22 cellular contexts compared by ENCODE assay signal in genomic region chr13:52832268-52832667, GRCh38. TPM values are rescaled to one million over a fixed set of nuclear protein-coding genes. Genes with fewer than 3 reads are reported as not detected.
DNase-seq lines count a peak whose midpoint lies in the region; ATAC-seq and TF ChIP-seq lines count a peak whose summit lies in the region.
"Had no signal": no experiment of that assay in that cellular context is flagged by ENCODE, and none has a peak within 500 bp of the region (broad histone marks: within the 10 kb centered on the region; RNA-seq: fewer than 3 reads in every experiment).

No MANE protein-coding gene starts in this region.

- H3K36me3 Mint-ChIP-seq in GM23338 (ENCODE audit: low read depth), result no peaks in the 10 kb centered on the region
- H3K36me3 Mint-ChIP-seq: activated CD4-positive, alpha-beta memory T cell treated with anti-CD3 and anti-CD28 coated beads for 36 hours; activated naive CD8-positive, alpha-beta T cell treated with anti-CD3 and anti-CD28 coated beads for 36 hours had no signal

- H3K9me3 ChIP-seq in gastroesophageal sphincter, result no peaks in the 10 kb centered on the region
- H3K9me3 ChIP-seq: uterus had no signal

- no peaks in the 10 kb centered on the region for H3K79me2 ChIP-seq in GM23338 (replicated peaks; ENCODE audit: insufficient read depth)

- peaks cover 3% of the 10 kb centered on the region for H3K27me3 Mint-ChIP-seq in GM23338 (ENCODE audit: insufficient read depth, low read depth, poor library complexity)

- H3K4me3 ChIP-seq in GM23338 (no peak overlapping the region), gastroesophageal sphincter (no peak overlapping the region)
- H3K4me3 ChIP-seq: uterus had no signal

- no peak overlapping the region for H3K27ac Mint-ChIP-seq in GM23338
- H3K27ac Mint-ChIP-seq: activated CD4-positive, alpha-beta memory T cell treated with anti-CD3 and anti-CD28 coated beads for 36 hours; activated naive CD8-positive, alpha-beta T cell treated with anti-CD3 and anti-CD28 coated beads for 36 hours; HFFc6 had no signal

- H3F3A ChIP-seq in GM23338 (replicated peaks; ENCODE audit: low read depth), result no peaks in the 10 kb centered on the region

- H4K20me1 ChIP-seq in GM23338 (replicated peaks; ENCODE audit: insufficient read depth), result no peaks in the 10 kb centered on the region

- H3K4me3 Mint-ChIP-seq in GM23338, result no peak overlapping the region
- H3K4me3 Mint-ChIP-seq: activated CD4-positive, alpha-beta memory T cell treated with anti-CD3 and anti-CD28 coated beads for 36 hours; activated naive CD8-positive, alpha-beta T cell treated with anti-CD3 and anti-CD28 coated beads for 36 hours; central memory CD8-positive, alpha-beta T cell; HFFc6 had no signal

- no peaks in the 10 kb centered on the region for H3K9me2 ChIP-seq in GM23338 (ENCODE audit: insufficient read depth)

- no peak overlapping the region for H3K4me2 ChIP-seq in GM23338

- H3K27ac ChIP-seq in GM23338 (ENCODE audit: low read depth), result no peak overlapping the region
- H3K27ac ChIP-seq in gastroesophageal sphincter, result no peak overlapping the region
- H3K27ac ChIP-seq: C4-2B, uterus had no signal

- TF ChIP-seq EP300 in gastroesophageal sphincter (IDR thresholded peaks at IDR 0.05), result no peak

- H3K4me1 ChIP-seq in GM23338 (ENCODE audit: insufficient read depth) (peaks cover 16% of the 10 kb centered on the region; the same call in 1 of the 2 replicates), gastroesophageal sphincter (no peaks in the 10 kb centered on the region)
- H3K4me1 ChIP-seq: uterus had no signal

- peak; percentile 97 for DNase-seq in COLO668 (lab: John Stamatoyannopoulos, UW; ENCODE audit: unreplicated experiment)
- DNase-seq in GM23338 (ENCODE audit: low spot score), result no peak
- DNase-seq in NCI-H2081 (lab: John Stamatoyannopoulos, UW), result peak; percentile 65 to 78
- peak; percentile 97 for DNase-seq in NCI-H748 (lab: John Stamatoyannopoulos, UW; ENCODE audit: unreplicated experiment)
- DNase-seq in HK-2 (ENCODE audit: unreplicated experiment), result no peak
- no peak for DNase-seq in GM10248 (ENCODE audit: extremely low spot score)
- DNase-seq: activated CD4-positive, alpha-beta memory T cell treated with anti-CD3 and anti-CD28 coated beads for 36 hours; activated naive CD8-positive, alpha-beta T cell treated with anti-CD3 and anti-CD28 coated beads for 36 hours; GDM1; HFFc6; IMR-90; T1000; uterus had no signal

- H3K4me1 Mint-ChIP-seq in GM23338, result peaks cover 22% of the 10 kb centered on the region
- H3K4me1 Mint-ChIP-seq: activated naive CD8-positive, alpha-beta T cell treated with anti-CD3 and anti-CD28 coated beads for 36 hours; central memory CD8-positive, alpha-beta T cell had no signal

- ATAC-seq in GM23338, result peak; percentile 22; the same call in 1 of the 3 replicates
- ATAC-seq in gastroesophageal sphincter, result no peak
- ATAC-seq in GM21786 (IDR thresholded peaks at IDR 0.05; ENCODE audit: unreplicated experiment), result no peak

- H2AFZ ChIP-seq in GM23338, result 0 out of 2 replicates have a peak overlapping the region, but pooled peaks have one; percentile 56

- TF ChIP-seq CTCF in GM23338 (conservative IDR thresholded peaks at IDR 0.05; ENCODE audit: low read depth in 2 of 2) (no peak), gastroesophageal sphincter (IDR thresholded peaks at IDR 0.05) (no peak), GM10248 (IDR thresholded peaks at IDR 0.05; ENCODE audit: control extremely low read depth, extremely low read depth, low read depth, missing control alignments) (no peak)

- no peaks in the 10 kb centered on the region for H3K27me3 ChIP-seq in GM23338 (ENCODE audit: insufficient read depth)
- H3K27me3 ChIP-seq in gastroesophageal sphincter, result peaks cover 34% of the 10 kb centered on the region
- H3K27me3 ChIP-seq: uterus had no signal

- H3K36me3 ChIP-seq in GM23338 (ENCODE audit: insufficient read depth) (no peaks in the 10 kb centered on the region), gastroesophageal sphincter (no peaks in the 10 kb centered on the region)
- H3K36me3 ChIP-seq: uterus had no signal

- CTCF ChIA-PET in GM10248 (lab: Yijun Ruan, JAX), result no interaction called here

- TF ChIP-seq POLR2A in gastroesophageal sphincter (IDR thresholded peaks at IDR 0.05), result no peak

- H3K9me3 Mint-ChIP-seq in GM23338, result no peaks in the 10 kb centered on the region
- H3K9me3 Mint-ChIP-seq: activated CD4-positive, alpha-beta memory T cell treated with anti-CD3 and anti-CD28 coated beads for 36 hours; activated naive CD8-positive, alpha-beta T cell treated with anti-CD3 and anti-CD28 coated beads for 36 hours; central memory CD8-positive, alpha-beta T cell; HFFc6 had no signal

- POLR2A ChIA-PET in GM10248 (lab: Yijun Ruan, JAX), result no interaction called here

- WGBS in gastroesophageal sphincter (ENCODE audit: low coverage in 1 of 2), 2 donors, result 72 to 75% methylated on average over 3 of the region's 4 CpGs

TF ChIP-seq in GM23338, 12 proteins besides CTCF, POLR2A, EP300 and RAD21 (continues in another document):
- TF ChIP-seq JUNB (IDR thresholded peaks at IDR 0.05; ENCODE audit: unreplicated experiment), result no peak
- no peak for TF ChIP-seq ZNF114 (CRISPR knock-in tag; IDR thresholded peaks at IDR 0.05)
- TF ChIP-seq REST (IDR thresholded peaks at IDR 0.05; ENCODE audit: unreplicated experiment), result no peak
- TF ChIP-seq STAT1 (IDR thresholded peaks at IDR 0.05; ENCODE audit: unreplicated experiment), result no peak
- no peak for TF ChIP-seq EZH2 (IDR thresholded peaks at IDR 0.05; ENCODE audit: low read depth, unreplicated experiment)
- TF ChIP-seq ZNF331 (CRISPR knock-in tag; IDR thresholded peaks at IDR 0.05; ENCODE audit: low read depth), result no peak
- no peak for TF ChIP-seq ETS1 (IDR thresholded peaks at IDR 0.05)
- no peak for TF ChIP-seq NANOG (IDR thresholded peaks at IDR 0.05; ENCODE audit: borderline replicate concordance)
- no peak for TF ChIP-seq POLR2AphosphoS5 (IDR thresholded peaks at IDR 0.05; ENCODE audit: low read depth)
- no peak for TF ChIP-seq CREB1 (CRISPR knock-in tag; IDR thresholded peaks at IDR 0.05; ENCODE audit: low read depth)
- no peak for TF ChIP-seq EZH2phosphoT487 (IDR thresholded peaks at IDR 0.05; ENCODE audit: unreplicated experiment)

RNA-seq across cellular contexts. Expression of gene PCDH8, which starts 16.2 kb away (rescaled TPM):
- total RNA-seq in GM23338 (2014; rRNA removed; shearing (Covaris generic)), result 1.2 and 1.7 TPM in 2 replicates
- polyA plus RNA-seq in GM23338 (2016; fragmentation: Nextera tagmentation; extraction: Ambion mirVana), result 0.36 and 0.83 TPM in 2 replicates
- total RNA-seq in gastroesophageal sphincter, result under 1 TPM in 1 of 4 donors, not detected in 3; 0.27 TPM
- total RNA-seq: activated CD4-positive, alpha-beta memory T cell treated with anti-CD3 and anti-CD28 coated beads for 36 hours; activated naive CD8-positive, alpha-beta T cell treated with anti-CD3 and anti-CD28 coated beads for 36 hours; dermis microvascular lymphatic vessel endothelial cell; endothelial cell of umbilical vein; HFFc6; IMR-90; M059J; NCI-H460; pulmonary artery endothelial cell had no signal
- polyA plus RNA-seq: endothelial cell of umbilical vein, IMR-90 had no signal

Comparison
In these comparisons a context has a peak if more than half of its experiments do, and no peak if none do; other contexts are left out.
1. DNase-seq: peak in COLO668 (single experiment), NCI-H2081 (2 of 2) and NCI-H748 (single experiment); none in GM23338 (single experiment), HK-2 (single experiment) and GM10248 (single experiment).